Comparison of ENCODE assay signal across 2 cellular contexts in the genomic region with DNA sequence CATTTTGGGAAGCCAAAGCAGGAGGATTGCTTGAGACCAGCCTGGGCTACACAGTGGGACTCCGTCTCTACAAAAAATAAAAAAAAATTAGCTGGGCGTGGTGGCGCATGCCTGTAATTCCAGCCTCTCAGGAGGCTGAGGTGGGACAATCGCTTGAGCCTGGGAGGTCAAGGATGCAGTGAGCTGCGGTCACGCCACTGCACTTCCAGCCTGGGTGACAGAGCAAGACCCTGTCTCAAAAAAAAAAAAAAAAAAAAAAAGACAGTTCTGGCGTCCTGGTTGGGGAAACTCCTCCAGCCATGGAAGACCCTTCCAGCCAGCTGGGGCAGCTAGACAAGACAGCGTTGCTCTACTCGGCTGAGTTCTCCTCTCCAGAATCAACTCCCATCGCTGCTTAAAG.
TF ChIP-seq lines count a peak whose summit lies in the region.

No MANE protein-coding gene starts in this region.

TF ChIP-seq in HCT116, 20 proteins besides CTCF, POLR2A, EP300 and RAD21 (continued from another document):
- TF ChIP-seq, protein P1, sequence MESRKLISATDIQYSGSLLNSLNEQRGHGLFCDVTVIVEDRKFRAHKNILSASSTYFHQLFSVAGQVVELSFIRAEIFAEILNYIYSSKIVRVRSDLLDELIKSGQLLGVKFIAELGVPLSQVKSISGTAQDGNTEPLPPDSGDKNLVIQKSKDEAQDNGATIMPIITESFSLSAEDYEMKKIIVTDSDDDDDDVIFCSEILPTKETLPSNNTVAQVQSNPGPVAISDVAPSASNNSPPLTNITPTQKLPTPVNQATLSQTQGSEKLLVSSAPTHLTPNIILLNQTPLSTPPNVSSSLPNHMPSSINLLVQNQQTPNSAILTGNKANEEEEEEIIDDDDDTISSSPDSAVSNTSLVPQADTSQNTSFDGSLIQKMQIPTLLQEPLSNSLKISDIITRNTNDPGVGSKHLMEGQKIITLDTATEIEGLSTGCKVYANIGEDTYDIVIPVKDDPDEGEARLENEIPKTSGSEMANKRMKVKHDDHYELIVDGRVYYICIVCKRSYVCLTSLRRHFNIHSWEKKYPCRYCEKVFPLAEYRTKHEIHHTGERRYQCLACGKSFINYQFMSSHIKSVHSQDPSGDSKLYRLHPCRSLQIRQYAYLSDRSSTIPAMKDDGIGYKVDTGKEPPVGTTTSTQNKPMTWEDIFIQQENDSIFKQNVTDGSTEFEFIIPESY (IDR thresholded peaks at IDR 0.05; ENCODE audit: extremely low read depth, insufficient replicate concordance, low read length) = no peak

TF ChIP-seq in WTC11, 78 proteins besides CTCF, POLR2A, EP300 and RAD21 (continued from another document):
- TF ChIP-seq, protein P2, sequence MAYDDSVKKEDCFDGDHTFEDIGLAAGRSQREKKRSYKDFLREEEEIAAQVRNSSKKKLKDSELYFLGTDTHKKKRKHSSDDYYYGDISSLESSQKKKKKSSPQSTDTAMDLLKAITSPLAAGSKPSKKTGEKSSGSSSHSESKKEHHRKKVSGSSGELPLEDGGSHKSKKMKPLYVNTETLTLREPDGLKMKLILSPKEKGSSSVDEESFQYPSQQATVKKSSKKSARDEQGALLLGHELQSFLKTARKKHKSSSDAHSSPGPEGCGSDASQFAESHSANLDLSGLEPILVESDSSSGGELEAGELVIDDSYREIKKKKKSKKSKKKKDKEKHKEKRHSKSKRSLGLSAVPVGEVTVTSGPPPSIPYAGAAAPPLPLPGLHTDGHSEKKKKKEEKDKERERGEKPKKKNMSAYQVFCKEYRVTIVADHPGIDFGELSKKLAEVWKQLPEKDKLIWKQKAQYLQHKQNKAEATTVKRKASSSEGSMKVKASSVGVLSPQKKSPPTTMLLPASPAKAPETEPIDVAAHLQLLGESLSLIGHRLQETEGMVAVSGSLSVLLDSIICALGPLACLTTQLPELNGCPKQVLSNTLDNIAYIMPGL (CRISPR knock-in tag; IDR thresholded peaks at IDR 0.05) = no peak
- TF ChIP-seq, protein P3, sequence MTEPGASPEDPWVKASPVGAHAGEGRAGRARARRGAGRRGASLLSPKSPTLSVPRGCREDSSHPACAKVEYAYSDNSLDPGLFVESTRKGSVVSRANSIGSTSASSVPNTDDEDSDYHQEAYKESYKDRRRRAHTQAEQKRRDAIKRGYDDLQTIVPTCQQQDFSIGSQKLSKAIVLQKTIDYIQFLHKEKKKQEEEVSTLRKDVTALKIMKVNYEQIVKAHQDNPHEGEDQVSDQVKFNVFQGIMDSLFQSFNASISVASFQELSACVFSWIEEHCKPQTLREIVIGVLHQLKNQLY (CRISPR knock-in tag; IDR thresholded peaks at IDR 0.05) = no peak
- TF ChIP-seq, protein P4, sequence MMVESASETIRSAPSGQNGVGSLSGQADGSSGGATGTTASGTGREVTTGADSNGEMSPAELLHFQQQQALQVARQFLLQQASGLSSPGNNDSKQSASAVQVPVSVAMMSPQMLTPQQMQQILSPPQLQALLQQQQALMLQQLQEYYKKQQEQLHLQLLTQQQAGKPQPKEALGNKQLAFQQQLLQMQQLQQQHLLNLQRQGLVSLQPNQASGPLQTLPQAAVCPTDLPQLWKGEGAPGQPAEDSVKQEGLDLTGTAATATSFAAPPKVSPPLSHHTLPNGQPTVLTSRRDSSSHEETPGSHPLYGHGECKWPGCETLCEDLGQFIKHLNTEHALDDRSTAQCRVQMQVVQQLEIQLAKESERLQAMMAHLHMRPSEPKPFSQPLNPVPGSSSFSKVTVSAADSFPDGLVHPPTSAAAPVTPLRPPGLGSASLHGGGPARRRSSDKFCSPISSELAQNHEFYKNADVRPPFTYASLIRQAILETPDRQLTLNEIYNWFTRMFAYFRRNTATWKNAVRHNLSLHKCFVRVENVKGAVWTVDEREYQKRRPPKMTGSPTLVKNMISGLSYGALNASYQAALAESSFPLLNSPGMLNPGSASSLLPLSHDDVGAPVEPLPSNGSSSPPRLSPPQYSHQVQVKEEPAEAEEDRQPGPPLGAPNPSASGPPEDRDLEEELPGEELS (CRISPR knock-in tag; IDR thresholded peaks at IDR 0.05) = no peak
- TF ChIP-seq TP53 (CRISPR knock-in tag; IDR thresholded peaks at IDR 0.05) (no peak), TEAD1 (CRISPR knock-in tag; IDR thresholded peaks at IDR 0.05) (no peak)
